In the genomic region with DNA sequence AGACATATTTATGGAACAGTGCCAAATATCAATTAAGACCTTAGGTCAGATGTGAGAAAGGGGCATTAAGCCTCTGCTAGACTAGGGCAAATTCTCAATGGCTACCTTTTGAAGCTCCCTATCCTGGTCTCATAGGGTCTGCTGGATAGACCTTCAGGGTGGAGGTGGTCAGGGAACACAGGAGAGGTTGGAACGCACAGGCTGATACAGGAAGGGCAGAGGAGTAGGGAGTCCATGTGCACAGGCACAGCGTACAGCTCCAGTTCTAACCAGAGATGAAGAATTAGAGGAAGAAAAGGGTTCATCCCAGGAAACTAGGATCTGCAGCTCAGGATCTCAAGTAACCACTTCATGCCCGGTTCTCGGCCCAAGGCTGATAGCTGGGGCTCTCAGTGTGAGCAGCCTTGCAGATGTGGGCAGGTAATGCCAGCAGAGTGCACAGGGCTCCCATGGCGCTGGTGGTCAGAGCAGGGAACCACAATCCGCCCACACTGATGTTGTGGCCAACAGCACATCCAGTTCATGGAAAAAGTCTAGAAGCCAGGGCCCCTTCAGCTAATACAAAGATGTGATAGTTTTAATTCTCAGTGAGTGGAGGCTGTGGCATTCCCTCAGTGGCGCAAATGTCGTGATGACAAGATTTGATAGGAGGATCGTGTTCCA, we compare ENCODE assay signal across 1 cellular context.
TF ChIP-seq lines count a peak whose summit lies in the region.

No MANE protein-coding gene starts in this region.

TF ChIP-seq in SK-N-SH, 30 proteins besides CTCF, POLR2A, EP300 and RAD21 (continued from another document):
- TF ChIP-seq, protein P1, sequence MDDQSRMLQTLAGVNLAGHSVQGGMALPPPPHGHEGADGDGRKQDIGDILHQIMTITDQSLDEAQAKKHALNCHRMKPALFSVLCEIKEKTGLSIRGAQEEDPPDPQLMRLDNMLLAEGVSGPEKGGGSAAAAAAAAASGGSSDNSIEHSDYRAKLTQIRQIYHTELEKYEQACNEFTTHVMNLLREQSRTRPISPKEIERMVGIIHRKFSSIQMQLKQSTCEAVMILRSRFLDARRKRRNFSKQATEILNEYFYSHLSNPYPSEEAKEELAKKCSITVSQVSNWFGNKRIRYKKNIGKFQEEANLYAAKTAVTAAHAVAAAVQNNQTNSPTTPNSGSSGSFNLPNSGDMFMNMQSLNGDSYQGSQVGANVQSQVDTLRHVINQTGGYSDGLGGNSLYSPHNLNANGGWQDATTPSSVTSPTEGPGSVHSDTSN (IDR thresholded peaks at IDR 0.05), result no peak
- TF ChIP-seq, protein P2, sequence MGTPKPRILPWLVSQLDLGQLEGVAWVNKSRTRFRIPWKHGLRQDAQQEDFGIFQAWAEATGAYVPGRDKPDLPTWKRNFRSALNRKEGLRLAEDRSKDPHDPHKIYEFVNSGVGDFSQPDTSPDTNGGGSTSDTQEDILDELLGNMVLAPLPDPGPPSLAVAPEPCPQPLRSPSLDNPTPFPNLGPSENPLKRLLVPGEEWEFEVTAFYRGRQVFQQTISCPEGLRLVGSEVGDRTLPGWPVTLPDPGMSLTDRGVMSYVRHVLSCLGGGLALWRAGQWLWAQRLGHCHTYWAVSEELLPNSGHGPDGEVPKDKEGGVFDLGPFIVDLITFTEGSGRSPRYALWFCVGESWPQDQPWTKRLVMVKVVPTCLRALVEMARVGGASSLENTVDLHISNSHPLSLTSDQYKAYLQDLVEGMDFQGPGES (IDR thresholded peaks at IDR 0.05; ENCODE audit: low read depth, low read length), result no peak
- no peak for TF ChIP-seq JUND (IDR thresholded peaks at IDR 0.05)
- TF ChIP-seq TEAD4 (IDR thresholded peaks at IDR 0.05; ENCODE audit: borderline replicate concordance, insufficient read depth), result no peak
- TF ChIP-seq RFX5 (IDR thresholded peaks at IDR 0.05; ENCODE audit: low read length), result no peak
TF ChIP-seq in SK-N-SH: peak in this region for 0.
